In genomic region chr7:74606101-74606908, GRCh38 we compare ENCODE assay signal across 8 cellular contexts. TPM values are rescaled to one million over a fixed set of nuclear protein-coding genes. Genes with fewer than 3 reads are reported as not detected.
A peak's percentile ranks its signal among the peaks of the same experiment; 100 is the strongest.
DNase-seq lines count a peak whose midpoint lies in the region; ATAC-seq, FAIRE-seq and TF ChIP-seq lines count a peak whose summit lies in the region.

No MANE protein-coding gene starts in this region.

- H3K27me3 Mint-ChIP-seq in IgD-negative memory B cell (peaks cover 5% of the 10 kb centered on the region), activated B cell treated with CpG ODN at 0.5 μM for 24 hours (no peaks in the 10 kb centered on the region), chondrocyte (ENCODE audit: low read depth) (no peaks in the 10 kb centered on the region)

- no peak for TF ChIP-seq POLR2A in HepG2 (IDR thresholded peaks at IDR 0.05; ENCODE audit: insufficient read depth in 1 of 2, low read depth in 2 of 2, low read length in 2 of 2)

- TF ChIP-seq CTCF in activated B cell treated with CpG ODN at 0.5 μM for 24 hours (IDR thresholded peaks at IDR 0.05) = no peak
- peak; percentile 51 for TF ChIP-seq CTCF in chondrocyte (IDR thresholded peaks at IDR 0.05)
- no peak for TF ChIP-seq CTCF in HepG2 (CRISPR knock-in tag; IDR thresholded peaks at IDR 0.05)

- H3K36me3 Mint-ChIP-seq in IgD-negative memory B cell = no peaks in the 10 kb centered on the region
- no peaks in the 10 kb centered on the region for H3K36me3 Mint-ChIP-seq in activated B cell treated with CpG ODN at 0.5 μM for 24 hours (ENCODE audit: low read depth)
- peaks cover 2% of the 10 kb centered on the region for H3K36me3 Mint-ChIP-seq in chondrocyte (ENCODE audit: low read depth)

- H3K4me3 ChIP-seq in GM08714 (ENCODE audit: low read length) = peak overlapping the region; percentile 32; the same call in 1 of the 2 replicates
- no peak overlapping the region for H3K4me3 ChIP-seq in HepG2 (replicated peaks in 1 of 3; ENCODE audit: insufficient read depth in 1 of 3, low read depth in 2 of 3, low read length in 3 of 3)

- ATAC-seq in activated B cell treated with CpG ODN at 0.5 μM for 24 hours (ENCODE audit: low read depth) (peak; percentile 85), HepG2 (no peak)

- peaks cover 3 to 5% (median 4%) of the 10 kb centered on the region in 3 donors for H3K4me1 Mint-ChIP-seq in IgD-negative memory B cell
- H3K4me1 Mint-ChIP-seq in activated B cell treated with CpG ODN at 0.5 μM for 24 hours = peaks cover 13% of the 10 kb centered on the region
- peaks cover 28% of the 10 kb centered on the region for H3K4me1 Mint-ChIP-seq in chondrocyte (ENCODE audit: low read depth)

- peaks cover 0 to under 1% of the 10 kb centered on the region in 2 experiments; a peak in 1 of 5 replicates for H3K36me3 ChIP-seq in HepG2 (replicated peaks in 1 of 2; ENCODE audit: control insufficient read depth in 1 of 2, insufficient read depth in 2 of 2, low read length in 2 of 2)

- no peak for FAIRE-seq in HepG2 (lab: Jason Lieb, UNC)

- 97% methylated on average over 46 of the region's 51 CpGs for WGBS in HepG2 (ENCODE audit: low lambda C conversion rate)

- intact Hi-C loops in activated B cell treated with CpG ODN at 0.5 μM for 24 hours (cut with micrococcal nuclease) = no loop called here
- intact Hi-C loops in HepG2 (cut with micrococcal nuclease; ENCODE audit: unreplicated experiment) = no loop called here

- TF ChIP-seq EP300 in HepG2 (IDR thresholded peaks at IDR 0.05; ENCODE audit: low read depth in 2 of 2, low read length in 2 of 2) (no peak), HepG2 (CRISPR knock-in tag; IDR thresholded peaks at IDR 0.05; ENCODE audit: borderline replicate concordance) (no peak)

- CTCF ChIA-PET in activated B cell treated with CpG ODN at 0.5 μM for 24 hours (lab: Charles Lee) (no interaction called here), HepG2 (lab: Yijun Ruan, JAX; ENCODE audit: low intra/inter-chr PET ratio, low total read pairs) (no interaction called here)

- no peak for TF ChIP-seq RAD21 in HepG2 (CRISPR knock-in tag; IDR thresholded peaks at IDR 0.05)

- DNase-seq in activated B cell treated with CpG ODN at 0.5 μM for 24 hours = peak; percentile 50
- no peak for DNase-seq in chondrocyte (ENCODE audit: low spot score)
- no peak for DNase-seq in HepG2 (ENCODE audit: low spot score)
- DNase-seq in stimulated activated CD8-positive, alpha-beta memory T cell treated with anti-CD3 and anti-CD28 coated beads, Interleukin-12 subunit alpha, Interleukin-12 subunit beta, amount 100 ng/mL, for 4 hours (ENCODE audit: low read depth) = peak; percentile 17
- no peak for DNase-seq in NCI-H2107 (lab: John Stamatoyannopoulos, UW)
- DNase-seq in SW 1271 (lab: John Stamatoyannopoulos, UW) = no peak

- peaks cover 37% of the 10 kb centered on the region for H3K4me1 ChIP-seq in HepG2 (ENCODE audit: insufficient read depth, low read length)

- no peaks in the 10 kb centered on the region for H3K27me3 ChIP-seq in HepG2 (ENCODE audit: control insufficient read depth in 1 of 2, insufficient read depth in 2 of 2, low read length in 2 of 2)

- H3K4me2 ChIP-seq in HepG2 (ENCODE audit: low read depth, low read length) = no peak overlapping the region

- H2AFZ ChIP-seq in HepG2 (ENCODE audit: low read length) = no peak overlapping the region

- no peaks in the 10 kb centered on the region for H3K9me3 ChIP-seq in HepG2 (ENCODE audit: low read length)

- POLR2A ChIA-PET in activated B cell treated with CpG ODN at 0.5 μM for 24 hours (lab: Charles Lee) = no interaction called here
- POLR2A ChIA-PET in HepG2 (lab: Yijun Ruan, JAX) = no interaction called here

- H4K20me1 ChIP-seq in HepG2 (ENCODE audit: insufficient read depth, low read length) = no peaks in the 10 kb centered on the region

- peak overlapping the region; percentile 22 for H3K27ac ChIP-seq in HepG2 (ENCODE audit: extremely low read length, insufficient read depth, low read length)

- H3K27ac Mint-ChIP-seq in IgD-negative memory B cell (no peak overlapping the region), activated B cell treated with CpG ODN at 0.5 μM for 24 hours (peak overlapping the region; percentile 24), chondrocyte (ENCODE audit: unreplicated experiment) (peak overlapping the region; percentile 20)

- no TSS peak for BruUV-seq in HepG2 (replicated peaks; lab: Mats Ljungman, UMichigan)

- in situ Hi-C loops in HepG2 (cut with HindIII; ENCODE audit: extremely low pct_ligation_motif_present, low pct_unique_long_range_greater_than_20kb) = no loop called here

- H3K9me3 Mint-ChIP-seq in IgD-negative memory B cell (no peaks in the 10 kb centered on the region), activated B cell treated with CpG ODN at 0.5 μM for 24 hours (no peaks in the 10 kb centered on the region), chondrocyte (ENCODE audit: low read depth) (no peaks in the 10 kb centered on the region)

- 0 out of 2 replicates have a peak overlapping the region, but pooled peaks have one; percentile 8 for H3K9ac ChIP-seq in HepG2 (ENCODE audit: insufficient read depth, low read depth, low read length)

- H3K4me3 Mint-ChIP-seq in IgD-negative memory B cell (peak overlapping the region; percentile 66 to 90 (median 74)), activated B cell treated with CpG ODN at 0.5 μM for 24 hours (peak overlapping the region; percentile 74), chondrocyte (ENCODE audit: unreplicated experiment) (peak overlapping the region; percentile 56)

- H3K79me2 ChIP-seq in HepG2 (ENCODE audit: insufficient read depth, low read length) = no peaks in the 10 kb centered on the region

TF ChIP-seq in HepG2, 621 proteins besides CTCF, POLR2A, EP300 and RAD21:
- no peak for TF ChIP-seq ZNF790 (CRISPR knock-in tag; IDR thresholded peaks at IDR 0.05; ENCODE audit: borderline replicate concordance)
- TF ChIP-seq ZNF121 (CRISPR knock-in tag; IDR thresholded peaks at IDR 0.05) = peak; percentile 50; the same call in 1 of the 2 replicates
- TF ChIP-seq FOSL1 (CRISPR knock-in tag; IDR thresholded peaks at IDR 0.05; ENCODE audit: borderline replicate concordance) = no peak
- TF ChIP-seq SSRP1 (CRISPR knock-in tag; IDR thresholded peaks at IDR 0.05) = no peak
TF ChIP-seq in HepG2: peak in this region for 1.

RNA-seq across cellular contexts. Expression of gene GTF2I, which starts 51.2 kb away (rescaled TPM):
- polyA plus RNA-seq in IgD-negative memory B cell (81.5 TPM), HepG2 (2011; rRNA removed) (53.1 and 74.6 TPM in 2 replicates)
- total RNA-seq in activated B cell treated with CpG ODN at 0.5 μM for 24 hours (266 and 299 TPM in 2 replicates), chondrocyte (157 to 234 TPM (median 160 TPM) in 3 replicates), HepG2 (2016; rRNA removed; fragmentation: Illumina TruSeq; extraction: Trizol) (120 and 125 TPM in 2 replicates)
- total RNA-seq in HepG2 (2016; cell fraction: cytosol; rRNA removed; fragmentation: Illumina TruSeq; extraction: Trizol; ENCODE audit: low read depth) = 37.3 and 58.3 TPM in 2 replicates
- total RNA-seq in HepG2 (2016; cell fraction: insoluble cytoplasmic fraction; rRNA removed; fragmentation: Illumina TruSeq; extraction: Trizol) = 103 and 117 TPM in 2 replicates
- total RNA-seq in HepG2 (2016; cell fraction: membrane; rRNA removed; fragmentation: Illumina TruSeq; extraction: Trizol) = 54.3 and 54.7 TPM in 2 replicates
- 134 and 149 TPM in 2 replicates for total RNA-seq in HepG2 (2016; cell fraction: nucleus; rRNA removed; fragmentation: Illumina TruSeq; extraction: Trizol)
- polyA plus RNA-seq in HepG2 (2011; cell fraction: cytosol; rRNA removed) = 16.3 and 16.6 TPM in 2 replicates
- 287 and 329 TPM in 2 replicates for polyA plus RNA-seq in HepG2 (2011; cell fraction: nucleus; rRNA removed)
- polyA plus RNA-seq in HepG2 (2012) = 103 and 123 TPM in 2 replicates
- polyA plus RNA-seq in HepG2 (2016; cell fraction: cytosol; fragmentation: Illumina TruSeq; extraction: Trizol; ENCODE audit: low read depth) = 4.7 and 5.5 TPM in 2 replicates
- polyA plus RNA-seq in HepG2 (2016; cell fraction: insoluble cytoplasmic fraction; fragmentation: Illumina TruSeq; extraction: Trizol; ENCODE audit: low read depth) = 82.1 and 105 TPM in 2 replicates
- polyA plus RNA-seq in HepG2 (2016; cell fraction: membrane; fragmentation: Illumina TruSeq; extraction: Trizol; ENCODE audit: low read depth) = 9.2 and 14.0 TPM in 2 replicates
- polyA plus RNA-seq in HepG2 (2016; cell fraction: nucleus; fragmentation: Illumina TruSeq; extraction: Trizol; ENCODE audit: insufficient read depth, low read depth) = 246 and 264 TPM in 2 replicates
- polyA minus RNA-seq in HepG2 (2011; rRNA and poly(A)+ RNA removed; ENCODE audit: low replicate concordance) = 39.7 and 41.1 TPM in 2 replicates
- polyA minus RNA-seq in HepG2 (2011; cell fraction: cytosol; rRNA and poly(A)+ RNA removed) = 41.3 and 45.4 TPM in 2 replicates
- polyA minus RNA-seq in HepG2 (2011; cell fraction: nucleus; rRNA and poly(A)+ RNA removed) = 206 and 208 TPM in 2 replicates

Comparison
In these comparisons a context has a peak if more than half of its experiments do, and no peak if none do; other contexts are left out.
1. H3K27ac Mint-ChIP-seq: peak in activated B cell treated with CpG ODN at 0.5 μM for 24 hours (single experiment) and chondrocyte (single experiment); none in IgD-negative memory B cell (0 of 3).
2. DNase-seq: peak in activated B cell treated with CpG ODN at 0.5 μM for 24 hours (single experiment) and stimulated activated CD8-positive, alpha-beta memory T cell treated with anti-CD3 and anti-CD28 coated beads, Interleukin-12 subunit alpha, Interleukin-12 subunit beta, amount 100 ng/mL, for 4 hours (single experiment); none in chondrocyte (single experiment), HepG2 (single experiment), NCI-H2107 (single experiment) and SW 1271 (0 of 2).
3. Peak in every context shown above with its lines, with median percentiles within 50 percentile points of each other: H3K4me3 Mint-ChIP-seq.